Comparison of ENCODE assay signal across 30 cellular contexts in genomic region chr10:34966440-34966839, GRCh38.
DNase-seq lines count a peak whose midpoint lies in the region; ATAC-seq, FAIRE-seq and TF ChIP-seq lines count a peak whose summit lies in the region.
"Had no signal": no experiment of that assay in that cellular context is flagged by ENCODE, and none has a peak within 500 bp of the region (broad histone marks: within the 10 kb centered on the region; RNA-seq: fewer than 3 reads in every experiment).

No MANE protein-coding gene starts in this region.

- ATAC-seq in HG03108 (IDR thresholded peaks at IDR 0.05; ENCODE audit: unreplicated experiment) (no peak), GM19395 (IDR thresholded peaks at IDR 0.05; ENCODE audit: unreplicated experiment) (no peak)
- ATAC-seq: activated T-helper 17 cell treated with anti-CD3 and anti-CD28 coated beads, Interleukin-2, amount 50 U/mL, for 72 hours; GM12878; Panc1 had no signal

- H3K9me3 Mint-ChIP-seq in chondrocyte (ENCODE audit: low read depth): no peaks in the 10 kb centered on the region
- H3K9me3 Mint-ChIP-seq: activated naive CD4-positive, alpha-beta T cell treated with anti-CD3 and anti-CD28 coated beads, Interleukin-2, amount 10 ng/mL, durations not matched to agents 7 days and 5 days; activated T-helper 17 cell treated with anti-CD3 and anti-CD28 coated beads, Interleukin-2, amount 50 U/mL, for 72 hours; endodermal cell; H9; IgD-negative memory B cell; memory B cell had no signal

- H3K4me3 ChIP-seq in AG10803 (ENCODE audit: low read length): no peak overlapping the region
- H3K4me3 ChIP-seq: esophagus muscularis mucosa, GM12878, ovary, testis had no signal

- peaks cover 28% of the 10 kb centered on the region for H3K4me1 Mint-ChIP-seq in chondrocyte (ENCODE audit: low read depth)
- H3K4me1 Mint-ChIP-seq: activated naive CD4-positive, alpha-beta T cell treated with anti-CD3 and anti-CD28 coated beads, Interleukin-2, amount 10 ng/mL, durations not matched to agents 7 days and 5 days; activated T-helper 17 cell treated with anti-CD3 and anti-CD28 coated beads, Interleukin-2, amount 50 U/mL, for 72 hours; CD4-positive, CD25-positive, alpha-beta regulatory T cell; endodermal cell; IgD-negative memory B cell; memory B cell had no signal

- peak; percentile 62 for FAIRE-seq in RCC 7860 (lab: Jason Lieb, UNC)
- FAIRE-seq: GM12878, small intestine had no signal

- no peaks in the 10 kb centered on the region for H3K36me3 Mint-ChIP-seq in chondrocyte (ENCODE audit: low read depth)
- H3K36me3 Mint-ChIP-seq: activated naive CD4-positive, alpha-beta T cell treated with anti-CD3 and anti-CD28 coated beads, Interleukin-2, amount 10 ng/mL, durations not matched to agents 7 days and 5 days; CD4-positive, CD25-positive, alpha-beta regulatory T cell; IgD-negative memory B cell; memory B cell had no signal

- TF ChIP-seq CTCF in AG10803 (conservative IDR thresholded peaks at IDR 0.05; ENCODE audit: low read length): no peak
- no peak for TF ChIP-seq CTCF in chondrocyte (IDR thresholded peaks at IDR 0.05)

- H3K4me3 Mint-ChIP-seq in chondrocyte (ENCODE audit: unreplicated experiment): no peak overlapping the region
- H3K4me3 Mint-ChIP-seq: activated naive CD4-positive, alpha-beta T cell treated with anti-CD3 and anti-CD28 coated beads, Interleukin-2, amount 10 ng/mL, durations not matched to agents 7 days and 5 days; activated T-helper 17 cell treated with anti-CD3 and anti-CD28 coated beads, Interleukin-2, amount 50 U/mL, for 72 hours; CD4-positive, CD25-positive, alpha-beta regulatory T cell; endodermal cell; H9; IgD-negative memory B cell; memory B cell had no signal

- peaks cover 4% of the 10 kb centered on the region for H3K27me3 Mint-ChIP-seq in chondrocyte (ENCODE audit: low read depth)
- H3K27me3 Mint-ChIP-seq: CD4-positive, CD25-positive, alpha-beta regulatory T cell; IgD-negative memory B cell had no signal

- peak overlapping the region; percentile 51 for H3K27ac Mint-ChIP-seq in chondrocyte (ENCODE audit: unreplicated experiment)
- H3K27ac Mint-ChIP-seq: activated naive CD4-positive, alpha-beta T cell treated with anti-CD3 and anti-CD28 coated beads, Interleukin-2, amount 10 ng/mL, durations not matched to agents 7 days and 5 days; activated T-helper 17 cell treated with anti-CD3 and anti-CD28 coated beads, Interleukin-2, amount 50 U/mL, for 72 hours; CD4-positive, CD25-positive, alpha-beta regulatory T cell; endodermal cell; H9; IgD-negative memory B cell; memory B cell had no signal

- peak; percentile 39 for DNase-seq in AG10803 (ENCODE audit: low read depth)
- DNase-seq in RCC 7860 (ENCODE audit: low spot score): peak; percentile 11
- DNase-seq in chondrocyte (ENCODE audit: low spot score): peak; percentile 0
- peak; percentile 26 for DNase-seq in fibroblast of the conjunctiva (ENCODE audit: low read depth)
- DNase-seq in T-helper 1 cell: no peak
- DNase-seq in RPMI8226: no peak
- DNase-seq: activated CD4-positive, alpha-beta T cell treated with anti-CD3 and anti-CD28 coated beads for 4 hours; activated naive CD4-positive, alpha-beta T cell treated with anti-CD3 and anti-CD28 coated beads, Interleukin-2, amount 10 ng/mL, durations not matched to agents 7 days and 5 days; amniotic stem cell; CD4-positive, CD25-positive, alpha-beta regulatory T cell; endodermal cell; glutamatergic neuron; H9; NCI-H1092; NCI-H1694 treated with DMSO at 0.1 percent for 48 hours; NCI-H748 treated with DMSO at 0.1 percent for 48 hours; ovary; SIG-M5; small intestine; stimulated activated naive CD4-positive, alpha-beta T cell; T-helper 9 cell; testis had no signal

Comparison
In these comparisons a context has a peak if more than half of its experiments do, and no peak if none do; other contexts are left out.
1. DNase-seq: peak in AG10803 (single experiment), RCC 7860 (single experiment), chondrocyte (single experiment) and fibroblast of the conjunctiva (single experiment); none in T-helper 1 cell (0 of 5) and RPMI8226 (single experiment).